27 cellular contexts compared by ENCODE assay signal in the genomic region with DNA sequence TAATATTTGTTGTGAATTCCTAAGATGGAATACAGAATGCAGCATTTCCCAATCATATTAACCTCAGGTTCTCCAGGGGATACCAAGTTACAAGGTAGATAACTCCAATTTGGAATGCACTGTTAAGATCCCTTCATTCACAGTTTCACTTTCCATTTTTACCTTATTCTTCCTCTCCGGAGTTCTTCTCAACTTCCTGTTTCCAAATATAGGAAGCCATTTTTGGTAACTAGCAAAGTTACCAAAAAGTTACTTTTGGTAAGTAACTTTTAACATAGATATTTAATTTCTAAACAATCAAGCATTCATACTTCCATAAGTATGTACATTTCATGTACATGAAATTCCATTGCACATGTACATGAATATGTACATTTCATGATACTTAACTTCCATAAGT.
A peak's percentile ranks its signal among the peaks of the same experiment; 100 is the strongest.
DNase-seq lines count a peak whose midpoint lies in the region; ATAC-seq and TF ChIP-seq lines count a peak whose summit lies in the region.
"Had no signal": no experiment of that assay in that cellular context is flagged by ENCODE, and none has a peak within 500 bp of the region (broad histone marks: within the 10 kb centered on the region; RNA-seq: fewer than 3 reads in every experiment).

No MANE protein-coding gene starts in this region.

- no peaks in the 10 kb centered on the region for H3K27me3 Mint-ChIP-seq in CD8-positive, alpha-beta T cell (ENCODE audit: low read depth)
- H3K27me3 Mint-ChIP-seq: activated naive CD4-positive, alpha-beta T cell treated with anti-CD3 and anti-CD28 coated beads, Interleukin-2, amount 10 ng/mL, durations not matched to agents 7 days and 5 days; effector memory CD8-positive, alpha-beta T cell; stimulated activated naive CD8-positive, alpha-beta T cell treated with anti-CD3 and anti-CD28 coated beads, Interleukin-15, Interleukin-2, amounts not matched to agents 100 ng/mL and 50 ng/mL, for 24 hours; type B pancreatic cell had no signal

- no peak overlapping the region for H3K27ac Mint-ChIP-seq in CD8-positive, alpha-beta T cell
- H3K27ac Mint-ChIP-seq: activated naive CD4-positive, alpha-beta T cell treated with anti-CD3 and anti-CD28 coated beads, Interleukin-2, amount 10 ng/mL, durations not matched to agents 7 days and 5 days; activated T-cell treated with anti-CD3 and anti-CD28 coated beads, Interleukin-2, amount 50 U/mL, for 72 hours; neural progenitor cell; stimulated activated naive CD8-positive, alpha-beta T cell treated with anti-CD3 and anti-CD28 coated beads, Interleukin-15, Interleukin-2, amounts not matched to agents 100 ng/mL and 50 ng/mL, for 24 hours; type B pancreatic cell had no signal

- H3K36me3 ChIP-seq in BLaER1 (no peaks in the 10 kb centered on the region), lower lobe of right lung (no peaks in the 10 kb centered on the region)
- no peaks in the 10 kb centered on the region for H3K36me3 ChIP-seq in CD8-positive, alpha-beta T cell (ENCODE audit: insufficient read depth, low read length)
- H3K36me3 ChIP-seq: esophagus squamous epithelium, neural progenitor cell, Peyer's patch, prostate gland had no signal

- H3K9ac ChIP-seq in BLaER1 = no peak overlapping the region
- H3K9ac ChIP-seq: neural progenitor cell had no signal

- CTCF ChIA-PET in CD8-positive, alpha-beta T cell (lab: Charles Lee) = no interaction called here

- peak overlapping the region; percentile 56 for H3K4me3 Mint-ChIP-seq in CD8-positive, alpha-beta T cell
- H3K4me3 Mint-ChIP-seq: activated naive CD4-positive, alpha-beta T cell treated with anti-CD3 and anti-CD28 coated beads, Interleukin-2, amount 10 ng/mL, durations not matched to agents 7 days and 5 days; activated T-cell treated with anti-CD3 and anti-CD28 coated beads, Interleukin-2, amount 50 U/mL, for 72 hours; neural progenitor cell; stimulated activated naive CD8-positive, alpha-beta T cell treated with anti-CD3 and anti-CD28 coated beads, Interleukin-15, Interleukin-2, amounts not matched to agents 100 ng/mL and 50 ng/mL, for 24 hours; type B pancreatic cell had no signal

- H3K27ac ChIP-seq in BLaER1 (no peak overlapping the region), lower lobe of right lung (no peak overlapping the region)
- no peak overlapping the region for H3K27ac ChIP-seq in CD8-positive, alpha-beta T cell (ENCODE audit: low read depth, low read length)
- H3K27ac ChIP-seq: esophagus squamous epithelium, neural progenitor cell, Peyer's patch, prostate gland had no signal

- H4K20me1 ChIP-seq in BLaER1 = no peaks in the 10 kb centered on the region

- TF ChIP-seq CTCF in CD8-positive, alpha-beta T cell (IDR thresholded peaks at IDR 0.05) = no peak
- no peak for TF ChIP-seq CTCF in lower lobe of right lung (IDR thresholded peaks at IDR 0.05)

- DNase-seq in CD8-positive, alpha-beta T cell = no peak
- DNase-seq in OCI-M1 (lab: John Stamatoyannopoulos, UW) = peak; percentile 84
- DNase-seq in lower lobe of right lung = no peak
- no peak for DNase-seq in HPDE6-E6E7 (ENCODE audit: extremely low spot score)
- DNase-seq in SW480 (ENCODE audit: low spot score) = no peak
- DNase-seq in stimulated activated CD4-positive, alpha-beta T cell treated with anti-CD3 and anti-CD28 coated beads, Interleukin-12 subunit alpha, Interleukin-12 subunit beta, amount 100 ng/mL, for 4 hours = no peak
- DNase-seq in kidney glomerular epithelial cell (lab: John Stamatoyannopoulos, UW) = no peak
- DNase-seq: activated CD4-positive, alpha-beta T cell treated with anti-CD3 and anti-CD28 coated beads for 1 hour; activated naive CD4-positive, alpha-beta T cell treated with anti-CD3 and anti-CD28 coated beads, Interleukin-2, amount 10 ng/mL, durations not matched to agents 7 days and 5 days; activated T-cell treated with anti-CD3 and anti-CD28 coated beads, Interleukin-2, amount 50 U/mL, for 72 hours; effector memory CD8-positive, alpha-beta T cell; esophagus squamous epithelium; glutamatergic neuron; IMR-90; left colon; MM.1S; NCI-H1694 treated with DMSO at 0.1 percent for 48 hours; NCI-H2227 treated with DMSO at 0.1 percent for 48 hours; NCI-H748 treated with DMSO at 0.1 percent for 48 hours; Peyer's patch; T-helper 9 cell had no signal

- H3K27me3 ChIP-seq in BLaER1 (no peaks in the 10 kb centered on the region), lower lobe of right lung (ENCODE audit: low read depth) (no peaks in the 10 kb centered on the region)
- H3K27me3 ChIP-seq in CD8-positive, alpha-beta T cell (ENCODE audit: insufficient read depth, low read length) = no peaks in the 10 kb centered on the region
- H3K27me3 ChIP-seq: esophagus squamous epithelium, neural progenitor cell, Peyer's patch had no signal

- peaks cover 4% of the 10 kb centered on the region; the same call in 1 of the 2 replicates for H3K9me3 ChIP-seq in BLaER1
- no peaks in the 10 kb centered on the region for H3K9me3 ChIP-seq in CD8-positive, alpha-beta T cell (ENCODE audit: low read length)
- no peaks in the 10 kb centered on the region for H3K9me3 ChIP-seq in lower lobe of right lung
- H3K9me3 ChIP-seq: esophagus squamous epithelium, Peyer's patch, prostate gland had no signal

- H3K9me3 Mint-ChIP-seq in CD8-positive, alpha-beta T cell = no peaks in the 10 kb centered on the region
- H3K9me3 Mint-ChIP-seq: activated naive CD4-positive, alpha-beta T cell treated with anti-CD3 and anti-CD28 coated beads, Interleukin-2, amount 10 ng/mL, durations not matched to agents 7 days and 5 days; activated T-cell treated with anti-CD3 and anti-CD28 coated beads, Interleukin-2, amount 50 U/mL, for 72 hours; effector memory CD8-positive, alpha-beta T cell; neural progenitor cell; stimulated activated naive CD8-positive, alpha-beta T cell treated with anti-CD3 and anti-CD28 coated beads, Interleukin-15, Interleukin-2, amounts not matched to agents 100 ng/mL and 50 ng/mL, for 24 hours; type B pancreatic cell had no signal

- H3K4me1 ChIP-seq in BLaER1 = peaks cover 20% of the 10 kb centered on the region
- no peaks in the 10 kb centered on the region for H3K4me1 ChIP-seq in CD8-positive, alpha-beta T cell (ENCODE audit: insufficient read depth, low read length)
- H3K4me1 ChIP-seq in lower lobe of right lung = no peaks in the 10 kb centered on the region
- H3K4me1 ChIP-seq: Peyer's patch, prostate gland had no signal

- peaks cover 12% of the 10 kb centered on the region for H3K4me1 Mint-ChIP-seq in CD8-positive, alpha-beta T cell (ENCODE audit: low read depth)

- H3K4me3 ChIP-seq in BLaER1 (no peak overlapping the region), lower lobe of right lung (peak overlapping the region; percentile 9)
- H3K4me3 ChIP-seq in CD8-positive, alpha-beta T cell (ENCODE audit: low read depth, low read length) = no peak overlapping the region
- H3K4me3 ChIP-seq: neural progenitor cell, Peyer's patch, prostate gland had no signal

- H3K36me3 Mint-ChIP-seq in CD8-positive, alpha-beta T cell = no peaks in the 10 kb centered on the region
- H3K36me3 Mint-ChIP-seq: activated naive CD4-positive, alpha-beta T cell treated with anti-CD3 and anti-CD28 coated beads, Interleukin-2, amount 10 ng/mL, durations not matched to agents 7 days and 5 days; neural progenitor cell; type B pancreatic cell had no signal

- intact Hi-C loops in CD8-positive, alpha-beta T cell (cut with DNase I, micrococcal nuclease) = no loop called here
- intact Hi-C loops in lower lobe of right lung (cut with DNase I) = no loop called here

- no peak for ATAC-seq in CD8-positive, alpha-beta T cell
- ATAC-seq in lower lobe of right lung = no peak
- ATAC-seq: activated T-cell treated with anti-CD3 and anti-CD28 coated beads, Interleukin-2, amount 50 U/mL, for 72 hours; effector memory CD8-positive, alpha-beta T cell; HCT116; left colon had no signal

- peak overlapping the region; percentile 76 for H3K4me2 ChIP-seq in BLaER1
- H3K4me2 ChIP-seq: neural progenitor cell had no signal

- POLR2A ChIA-PET in CD8-positive, alpha-beta T cell (lab: Charles Lee) = no interaction called here
